ENCODE assay signal across 1 cellular context in the genomic region with DNA sequence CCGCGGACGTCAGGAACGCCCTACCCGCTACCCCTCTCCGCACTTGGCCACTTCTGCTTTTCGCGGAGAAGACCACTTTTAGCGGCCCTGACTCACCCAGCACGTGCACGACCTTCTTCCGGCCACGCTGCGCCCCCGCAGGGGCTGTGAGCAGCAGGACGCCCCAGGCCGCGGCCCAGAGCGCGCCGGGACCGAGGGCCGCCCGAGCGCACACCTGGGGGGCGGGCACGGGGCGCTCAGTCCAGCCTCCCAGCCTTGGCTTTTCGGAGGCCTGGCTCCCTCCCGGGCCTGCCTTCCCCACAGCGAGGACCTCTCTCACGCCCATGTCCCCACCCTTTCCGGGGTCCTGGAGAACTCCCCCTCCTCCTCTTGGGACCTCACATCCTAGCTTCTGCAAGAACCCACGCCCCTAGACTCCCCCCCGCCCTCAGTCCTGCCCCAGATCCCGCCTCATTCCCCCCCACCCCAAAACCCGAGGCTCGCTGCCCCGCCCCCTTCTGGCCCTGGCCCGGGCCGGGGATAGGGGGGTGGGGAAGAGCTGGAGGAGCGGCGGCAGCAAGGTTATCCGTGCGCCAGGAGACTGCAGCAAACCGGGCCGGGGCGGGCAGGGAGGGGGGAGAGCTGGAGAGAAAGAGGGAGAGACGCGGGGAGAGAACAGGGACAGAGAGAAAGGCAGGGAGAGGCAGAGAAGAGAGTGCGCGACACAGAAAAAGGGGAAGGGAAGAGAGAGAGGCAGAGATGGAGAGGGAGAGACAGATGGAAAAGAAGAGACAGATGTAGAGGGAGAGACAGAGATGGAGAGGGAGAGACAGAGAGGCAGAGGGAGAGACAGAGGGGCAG.
A peak's percentile ranks its signal among the peaks of the same experiment; 100 is the strongest.
TF ChIP-seq lines count a peak whose summit lies in the region.

No MANE protein-coding gene starts in this region.

TF ChIP-seq in WTC11, 78 proteins besides CTCF, POLR2A, EP300 and RAD21 (continued from another document):
- peak; percentile 12; the same call in 1 of the 2 replicates for TF ChIP-seq ZNF281 (CRISPR knock-in tag; IDR thresholded peaks at IDR 0.05)
- TF ChIP-seq SOX15 (CRISPR knock-in tag; IDR thresholded peaks at IDR 0.05): no peak
- TF ChIP-seq, protein P1, sequence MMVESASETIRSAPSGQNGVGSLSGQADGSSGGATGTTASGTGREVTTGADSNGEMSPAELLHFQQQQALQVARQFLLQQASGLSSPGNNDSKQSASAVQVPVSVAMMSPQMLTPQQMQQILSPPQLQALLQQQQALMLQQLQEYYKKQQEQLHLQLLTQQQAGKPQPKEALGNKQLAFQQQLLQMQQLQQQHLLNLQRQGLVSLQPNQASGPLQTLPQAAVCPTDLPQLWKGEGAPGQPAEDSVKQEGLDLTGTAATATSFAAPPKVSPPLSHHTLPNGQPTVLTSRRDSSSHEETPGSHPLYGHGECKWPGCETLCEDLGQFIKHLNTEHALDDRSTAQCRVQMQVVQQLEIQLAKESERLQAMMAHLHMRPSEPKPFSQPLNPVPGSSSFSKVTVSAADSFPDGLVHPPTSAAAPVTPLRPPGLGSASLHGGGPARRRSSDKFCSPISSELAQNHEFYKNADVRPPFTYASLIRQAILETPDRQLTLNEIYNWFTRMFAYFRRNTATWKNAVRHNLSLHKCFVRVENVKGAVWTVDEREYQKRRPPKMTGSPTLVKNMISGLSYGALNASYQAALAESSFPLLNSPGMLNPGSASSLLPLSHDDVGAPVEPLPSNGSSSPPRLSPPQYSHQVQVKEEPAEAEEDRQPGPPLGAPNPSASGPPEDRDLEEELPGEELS (CRISPR knock-in tag; IDR thresholded peaks at IDR 0.05): peak; percentile 61; the same call in 1 of the 2 replicates
- TF ChIP-seq CBFB (CRISPR knock-in tag; IDR thresholded peaks at IDR 0.05; ENCODE audit: low read depth): no peak
- TF ChIP-seq USF1 (CRISPR knock-in tag; IDR thresholded peaks at IDR 0.05): peak; percentile 34; the same call in 1 of the 2 replicates
- peak; percentile 71; the same call in 1 of the 2 replicates for TF ChIP-seq ESRRA (CRISPR knock-in tag; IDR thresholded peaks at IDR 0.05; ENCODE audit: borderline replicate concordance)
- no peak for TF ChIP-seq MYBL2 (CRISPR knock-in tag; IDR thresholded peaks at IDR 0.05)
- no peak for TF ChIP-seq ZNF671 (CRISPR knock-in tag; IDR thresholded peaks at IDR 0.05)
- TF ChIP-seq, protein P2, sequence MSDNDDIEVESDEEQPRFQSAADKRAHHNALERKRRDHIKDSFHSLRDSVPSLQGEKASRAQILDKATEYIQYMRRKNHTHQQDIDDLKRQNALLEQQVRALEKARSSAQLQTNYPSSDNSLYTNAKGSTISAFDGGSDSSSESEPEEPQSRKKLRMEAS (CRISPR knock-in tag; IDR thresholded peaks at IDR 0.05): peak; percentile 68; the same call in 1 of the 2 replicates
- TF ChIP-seq NFATC4 (CRISPR knock-in tag; IDR thresholded peaks at IDR 0.05): no peak
- TF ChIP-seq CREB1 (CRISPR knock-in tag; IDR thresholded peaks at IDR 0.05): no peak
- TF ChIP-seq, protein P3, sequence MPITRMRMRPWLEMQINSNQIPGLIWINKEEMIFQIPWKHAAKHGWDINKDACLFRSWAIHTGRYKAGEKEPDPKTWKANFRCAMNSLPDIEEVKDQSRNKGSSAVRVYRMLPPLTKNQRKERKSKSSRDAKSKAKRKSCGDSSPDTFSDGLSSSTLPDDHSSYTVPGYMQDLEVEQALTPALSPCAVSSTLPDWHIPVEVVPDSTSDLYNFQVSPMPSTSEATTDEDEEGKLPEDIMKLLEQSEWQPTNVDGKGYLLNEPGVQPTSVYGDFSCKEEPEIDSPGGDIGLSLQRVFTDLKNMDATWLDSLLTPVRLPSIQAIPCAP (CRISPR knock-in tag; IDR thresholded peaks at IDR 0.05): 0 out of 2 replicates have a peak, but pooled peaks have one; percentile 23
- TF ChIP-seq SMAD3 (CRISPR knock-in tag; IDR thresholded peaks at IDR 0.05; ENCODE audit: borderline replicate concordance): no peak
- no peak for TF ChIP-seq TEAD1 (CRISPR knock-in tag; IDR thresholded peaks at IDR 0.05)
- peak; percentile 81; the same call in 1 of the 2 replicates for TF ChIP-seq RELA (CRISPR knock-in tag; IDR thresholded peaks at IDR 0.05; ENCODE audit: borderline replicate concordance)
- peak; percentile 64 for TF ChIP-seq ZNF423 (CRISPR knock-in tag; IDR thresholded peaks at IDR 0.05)
- TF ChIP-seq, protein P4, sequence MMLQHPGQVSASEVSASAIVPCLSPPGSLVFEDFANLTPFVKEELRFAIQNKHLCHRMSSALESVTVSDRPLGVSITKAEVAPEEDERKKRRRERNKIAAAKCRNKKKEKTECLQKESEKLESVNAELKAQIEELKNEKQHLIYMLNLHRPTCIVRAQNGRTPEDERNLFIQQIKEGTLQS (CRISPR knock-in tag; conservative IDR thresholded peaks at IDR 0.05): no peak
- 0 out of 2 replicates have a peak, but pooled peaks have one; percentile 9 for TF ChIP-seq USF2 (CRISPR knock-in tag; IDR thresholded peaks at IDR 0.05)
- no peak for TF ChIP-seq JUN (CRISPR knock-in tag; IDR thresholded peaks at IDR 0.05)
